14 cellular contexts compared by ENCODE assay signal in genomic region chr4:8276358-8277240, GRCh38. TPM values are rescaled to one million over a fixed set of nuclear protein-coding genes. Genes with fewer than 3 reads are reported as not detected.
A peak's percentile ranks its signal among the peaks of the same experiment; 100 is the strongest.
DNase-seq lines count a peak whose midpoint lies in the region; ATAC-seq and TF ChIP-seq lines count a peak whose summit lies in the region.
"Had no signal": no experiment of that assay in that cellular context is flagged by ENCODE, and none has a peak within 500 bp of the region (broad histone marks: within the 10 kb centered on the region; RNA-seq: fewer than 3 reads in every experiment).

No MANE protein-coding gene starts in this region.

- WGBS in gastroesophageal sphincter (ENCODE audit: low coverage in 1 of 2), 2 donors, result 36% methylated on average over 6 of the region's 24 CpGs; no CpG with 5 or more reads in 1 of the 2 donors

- H3K4me1 ChIP-seq in BLaER1 (peaks cover 97% of the 10 kb centered on the region), PC-3 (ENCODE audit: insufficient read depth, low read length) (peaks cover 24% of the 10 kb centered on the region), gastroesophageal sphincter (peaks cover 0 to 100% (median 53%) of the 10 kb centered on the region in 3 donors)

- POLR2A ChIA-PET in PC-3 (lab: Charles Lee; ENCODE audit: unreplicated experiment), result no interaction called here

- peaks cover 55% of the 10 kb centered on the region for H3K36me3 ChIP-seq in BLaER1
- H3K36me3 ChIP-seq in PC-3 (ENCODE audit: low read depth, low read length), result no peaks in the 10 kb centered on the region
- H3K36me3 ChIP-seq in gastroesophageal sphincter, result no peaks in the 10 kb centered on the region

- H3K9me2 ChIP-seq in PC-3 (replicated peaks; ENCODE audit: low read length), result no peaks in the 10 kb centered on the region

- H3K79me2 ChIP-seq in PC-3 (ENCODE audit: low read length), result no peaks in the 10 kb centered on the region
- H3K79me2 ChIP-seq: hepatocyte had no signal

- H3K4me3 ChIP-seq in BLaER1, result peak overlapping the region; percentile 97
- no peak overlapping the region for H3K4me3 ChIP-seq in PC-3 (ENCODE audit: low read length)
- H3K4me3 ChIP-seq in gastroesophageal sphincter, result no peak overlapping the region
- H3K4me3 ChIP-seq: hepatocyte, skin epidermis had no signal

- no peak for TF ChIP-seq EP300 in gastroesophageal sphincter (IDR thresholded peaks at IDR 0.05)

- no TSS peak for BruUV-seq in PC-3 (replicated peaks; lab: Mats Ljungman, UMichigan)

- no peak overlapping the region for H2AFZ ChIP-seq in PC-3 (ENCODE audit: low read length)
- H2AFZ ChIP-seq: hepatocyte had no signal

- peak overlapping the region; percentile 97 for H3K4me2 ChIP-seq in BLaER1
- H3K4me2 ChIP-seq in PC-3 (ENCODE audit: low read length), result no peak overlapping the region
- H3K4me2 ChIP-seq: hepatocyte had no signal

- H3K9me3 ChIP-seq in BLaER1 (no peaks in the 10 kb centered on the region), PC-3 (ENCODE audit: low read length) (no peaks in the 10 kb centered on the region), gastroesophageal sphincter (no peaks in the 10 kb centered on the region)

- intact Hi-C loops in PC-3 (cut with micrococcal nuclease) (no loop called here), posterior vena cava (cut with DNase I) (loop anchor here in 1 of 2 donors (10.0 kb wide), 1 partner anchor 128 kb away; no protein-coding TSS in a partner anchor)

- ATAC-seq in PC-3 (peak; percentile 55), gastroesophageal sphincter (peak; percentile 6), GM18517 (IDR thresholded peaks at IDR 0.05; ENCODE audit: unreplicated experiment) (no peak), GM21737 (IDR thresholded peaks at IDR 0.05; ENCODE audit: unreplicated experiment) (no peak)
- ATAC-seq: activated naive CD4-positive, alpha-beta T cell treated with anti-CD3 and anti-CD28 coated beads, Interleukin-2, amount 50 U/mL, for 72 hours had no signal

- CTCF ChIA-PET in PC-3 (lab: Charles Lee), result no interaction called here

- TF ChIP-seq POLR2A in gastroesophageal sphincter (IDR thresholded peaks at IDR 0.05), result no peak

- H3K27ac ChIP-seq in BLaER1 (peak overlapping the region; percentile 97), PC-3 (ENCODE audit: low read length) (no peak overlapping the region), gastroesophageal sphincter (peak overlapping the region in 3 of 4 donors; percentile 69 to 82 (median 80))
- H3K27ac ChIP-seq: C4-2B, hepatocyte had no signal

- H3K9ac ChIP-seq in BLaER1, result peak overlapping the region; percentile 98
- H3K9ac ChIP-seq in PC-3 (ENCODE audit: low read length), result no peak overlapping the region

- peak; percentile 29 for DNase-seq in PC-3
- peak; percentile 88 for DNase-seq in posterior vena cava (ENCODE audit: low spot score)
- no peak for DNase-seq in activated naive CD4-positive, alpha-beta T cell treated with Interleukin-2 at 50 U/mL for 16 hours
- DNase-seq in epidermal melanocyte (ENCODE audit: insufficient read length, low spot score), result no peak
- DNase-seq: NCI-H1930 had no signal

- peaks cover 97% of the 10 kb centered on the region for H4K20me1 ChIP-seq in BLaER1
- H4K20me1 ChIP-seq in PC-3 (ENCODE audit: low read length), result no peaks in the 10 kb centered on the region

- H3K27me3 ChIP-seq in BLaER1 (no peaks in the 10 kb centered on the region), PC-3 (ENCODE audit: low read length) (no peaks in the 10 kb centered on the region), gastroesophageal sphincter (no peaks in the 10 kb centered on the region)
- H3K27me3 ChIP-seq: hepatocyte had no signal

- no peak for TF ChIP-seq CTCF in PC-3 (conservative IDR thresholded peaks at IDR 0.05; ENCODE audit: low read depth, low read length)
- peak in 1 of 4 experiments; percentile 17 for TF ChIP-seq CTCF in gastroesophageal sphincter (IDR thresholded peaks at IDR 0.05)

- no peaks in the 10 kb centered on the region for H3F3A ChIP-seq in PC-3 (ENCODE audit: low read length, unreplicated experiment)

RNA-seq across cellular contexts. Expression of gene HTRA3, which starts 7.0 kb away (rescaled TPM):
- total RNA-seq in PC-3 (2014; rRNA removed), result 2.8 and 4.0 TPM in 2 replicates
- 10 to 100 TPM; 30.2 to 80.5 (median 59.9) TPM for total RNA-seq in gastroesophageal sphincter
- 100 to 1,000 TPM in 1 of 2 donors, 10 to 100 TPM in 1; 14.9 to 104 TPM for total RNA-seq in posterior vena cava
- total RNA-seq: activated CD8-positive, alpha-beta memory T cell treated with anti-CD3 and anti-CD28 coated beads for 36 hours; activated naive CD4-positive, alpha-beta T cell treated with anti-CD3 and anti-CD28 coated beads, Interleukin-2, amount 50 U/mL, for 72 hours had no signal

Comparison
In these comparisons a context has a peak if more than half of its experiments do, and no peak if none do; other contexts are left out.
1. ATAC-seq: peak in PC-3 (single experiment) and gastroesophageal sphincter (single experiment); none in GM18517 (single experiment) and GM21737 (single experiment).
2. DNase-seq: peak in PC-3 (single experiment) and posterior vena cava (single experiment); none in activated naive CD4-positive, alpha-beta T cell treated with Interleukin-2 at 50 U/mL for 16 hours (single experiment) and epidermal melanocyte (single experiment).